In genomic region chr4:88060431-88060830, GRCh38 we compare ENCODE assay signal across 17 cellular contexts. TPM values are rescaled to one million over a fixed set of nuclear protein-coding genes. Genes with fewer than 3 reads are reported as not detected.
DNase-seq lines count a peak whose midpoint lies in the region; ATAC-seq, FAIRE-seq and TF ChIP-seq lines count a peak whose summit lies in the region.
"Had no signal": no experiment of that assay in that cellular context is flagged by ENCODE, and none has a peak within 500 bp of the region (broad histone marks: within the 10 kb centered on the region; RNA-seq: fewer than 3 reads in every experiment).

No MANE protein-coding gene starts in this region.

- in situ Hi-C loops in astrocyte of the spinal cord (cut with HindIII; ENCODE audit: low sequenced_read_pairs), result no loop called here

- H3K9ac ChIP-seq in astrocyte (ENCODE audit: low read length), result no peak overlapping the region
- H3K9ac ChIP-seq in endothelial cell of umbilical vein (replicated peaks; ENCODE audit: extremely low read depth, insufficient read depth, low read length), result no peak overlapping the region
- H3K9ac ChIP-seq: BLaER1 treated with 17β-estradiol and CSF1 and Interleukin-3, amounts not matched to agents 10 nM and 100 nM had no signal

- no peaks in the 10 kb centered on the region for H3K4me1 ChIP-seq in astrocyte (ENCODE audit: insufficient read depth, low read length)
- H3K4me1 ChIP-seq in endothelial cell of umbilical vein (ENCODE audit: control insufficient read depth, extremely low read depth, insufficient read depth, low read length), result peaks cover 6% of the 10 kb centered on the region

- H3K27me3 Mint-ChIP-seq in astrocyte (ENCODE audit: low read depth, unreplicated experiment), result no peaks in the 10 kb centered on the region
- H3K27me3 Mint-ChIP-seq: B cell had no signal

- H3K4me2 ChIP-seq in astrocyte (ENCODE audit: low read length), result no peak overlapping the region
- no peak overlapping the region for H3K4me2 ChIP-seq in endothelial cell of umbilical vein (ENCODE audit: insufficient read depth, low read length)
- H3K4me2 ChIP-seq: BLaER1 treated with 17β-estradiol and CSF1 and Interleukin-3, amounts not matched to agents 10 nM and 100 nM had no signal

- no peaks in the 10 kb centered on the region for H3K9me3 ChIP-seq in astrocyte (ENCODE audit: insufficient read depth, low read depth, low read length)
- no peaks in the 10 kb centered on the region for H3K9me3 ChIP-seq in endothelial cell of umbilical vein (replicated peaks; ENCODE audit: control insufficient read depth, insufficient read depth, low read length)

- POLR2A ChIA-PET in endothelial cell of umbilical vein (lab: Charles Lee), result no interaction called here

- H2AFZ ChIP-seq in astrocyte (ENCODE audit: low read depth, low read length) (no peak overlapping the region), endothelial cell of umbilical vein (ENCODE audit: low read depth, low read length) (no peak overlapping the region)

- intact Hi-C loops in endothelial cell of umbilical vein (cut with micrococcal nuclease), result no loop called here

- H3K79me2 ChIP-seq in astrocyte (ENCODE audit: insufficient read depth, low read length) (no peaks in the 10 kb centered on the region), endothelial cell of umbilical vein (ENCODE audit: control insufficient read depth, insufficient read depth, low read length) (no peaks in the 10 kb centered on the region)

- no TSS peak for BruUV-seq in endothelial cell of umbilical vein (replicated peaks; lab: Mats Ljungman, UMichigan)

- H3K4me3 ChIP-seq in astrocyte (ENCODE audit: insufficient read depth, low read depth, low read length) (no peak overlapping the region), astrocyte of the spinal cord (ENCODE audit: low read depth, low read length) (no peak overlapping the region), endothelial cell of umbilical vein (replicated peaks in 1 of 3; ENCODE audit: insufficient read depth in 1 of 3, low read depth in 1 of 3, low read length in 3 of 3) (no peak overlapping the region)
- H3K4me3 ChIP-seq: BLaER1 treated with 17β-estradiol and CSF1 and Interleukin-3, amounts not matched to agents 10 nM and 100 nM had no signal

- dilution Hi-C loops in endothelial cell of umbilical vein (cut with MboI; ENCODE audit: extremely low pct_ligation_motif_present, low sequenced_read_pairs), result no loop called here

- DNase-seq in astrocyte (ENCODE audit: low read depth) (peak; percentile 44), astrocyte of the spinal cord (ENCODE audit: low read depth, low spot score) (peak; percentile 3), endothelial cell of umbilical vein (ENCODE audit: low read depth, low spot score) (peak; percentile 29), urothelium cell line (ENCODE audit: low spot score) (no peak), SIG-M5 treated with dmso at 0.1 percent for 504 hours (lab: John Stamatoyannopoulos, UW; ENCODE audit: unreplicated experiment) (no peak), DMS53 treated with DMSO at 0.1 percent for 48 hours (lab: John Stamatoyannopoulos, UW; ENCODE audit: unreplicated experiment) (no peak)
- DNase-seq: CD8-positive, alpha-beta T cell; DMS 273 treated with DMSO at 0.1 percent for 48 hours; DMS53; H9 had no signal

- H3K4me3 Mint-ChIP-seq in astrocyte (ENCODE audit: unreplicated experiment), result no peak overlapping the region
- H3K4me3 Mint-ChIP-seq: B cell; CD8-positive, alpha-beta T cell; H9 had no signal

- H3K9me3 Mint-ChIP-seq in astrocyte (ENCODE audit: unreplicated experiment), result no peaks in the 10 kb centered on the region
- H3K9me3 Mint-ChIP-seq: CD8-positive, alpha-beta T cell; H9 had no signal

- no peaks in the 10 kb centered on the region for H3K9me1 ChIP-seq in endothelial cell of umbilical vein (replicated peaks; ENCODE audit: control insufficient read depth, extremely low read depth, insufficient read depth, low read length)

- no peak for ATAC-seq in HG03280 (IDR thresholded peaks at IDR 0.05; ENCODE audit: unreplicated experiment)
- ATAC-seq: CD8-positive, alpha-beta T cell had no signal

- H3K36me3 ChIP-seq in astrocyte (ENCODE audit: insufficient read depth, low read length) (peaks cover 35% of the 10 kb centered on the region), endothelial cell of umbilical vein (ENCODE audit: control insufficient read depth in 2 of 2, extremely low read depth in 1 of 2, insufficient read depth in 2 of 2, low read length in 2 of 2) (peaks cover 1 to 7% of the 10 kb centered on the region in 2 experiments)

- CTCF ChIA-PET in endothelial cell of umbilical vein (lab: Charles Lee), result interaction anchor here (1.6 to 3.5 kb wide), 2 partner anchors 27 to 455 kb away, joined by 4 to 8 read pairs; no protein-coding TSS in a partner anchor

- peaks cover 10% of the 10 kb centered on the region for H3K4me1 Mint-ChIP-seq in astrocyte (ENCODE audit: low read depth, unreplicated experiment)
- H3K4me1 Mint-ChIP-seq: B cell, H9 had no signal

- no peak for FAIRE-seq in astrocyte (lab: Jason Lieb, UNC)
- no peak for FAIRE-seq in endothelial cell of umbilical vein (lab: Jason Lieb, UNC)
- peak; percentile 20 for FAIRE-seq in urothelium cell line (lab: Jason Lieb, UNC)
- FAIRE-seq: G401.6, GM12891, GM19239, H1 had no signal

- H4K20me1 ChIP-seq in astrocyte (ENCODE audit: insufficient read depth, low read length), result no peaks in the 10 kb centered on the region
- no peaks in the 10 kb centered on the region for H4K20me1 ChIP-seq in endothelial cell of umbilical vein (replicated peaks; ENCODE audit: control insufficient read depth, extremely low read depth, insufficient read depth, low read length)
- H4K20me1 ChIP-seq: BLaER1 treated with 17β-estradiol and CSF1 and Interleukin-3, amounts not matched to agents 10 nM and 100 nM had no signal

- H3K27me3 ChIP-seq in astrocyte (ENCODE audit: insufficient read depth, low read length) (no peaks in the 10 kb centered on the region), endothelial cell of umbilical vein (ENCODE audit: control insufficient read depth in 2 of 2, insufficient read depth in 2 of 2, low read length in 2 of 2) (no peaks in the 10 kb centered on the region)
- H3K27me3 ChIP-seq: BLaER1 treated with 17β-estradiol and CSF1 and Interleukin-3, amounts not matched to agents 10 nM and 100 nM had no signal

- no peak for TF ChIP-seq CTCF in astrocyte (IDR thresholded peaks at IDR 0.05; ENCODE audit: insufficient read depth, low read depth, low read length)
- TF ChIP-seq CTCF in astrocyte of the spinal cord (IDR thresholded peaks at IDR 0.05; ENCODE audit: low read depth, low read length), result no peak
- TF ChIP-seq CTCF in endothelial cell of umbilical vein (IDR thresholded peaks at IDR 0.05; ENCODE audit: extremely low read depth in 1 of 2, insufficient read depth in 1 of 2, low read depth in 1 of 2, low read length in 2 of 2), result no peak

- peaks cover 6% of the 10 kb centered on the region for H3K36me3 Mint-ChIP-seq in astrocyte (ENCODE audit: low read depth, unreplicated experiment)

- H3K27ac Mint-ChIP-seq in astrocyte (ENCODE audit: unreplicated experiment), result no peak overlapping the region
- H3K27ac Mint-ChIP-seq: B cell; CD8-positive, alpha-beta T cell; H9 had no signal

- no peak for TF ChIP-seq POLR2A in endothelial cell of umbilical vein (IDR thresholded peaks at IDR 0.05; ENCODE audit: low read depth, low read length)

- H3K27ac ChIP-seq in astrocyte (ENCODE audit: low read depth, low read length) (no peak overlapping the region), endothelial cell of umbilical vein (ENCODE audit: insufficient read depth, low read depth, low read length) (no peak overlapping the region)
- H3K27ac ChIP-seq: BLaER1 treated with 17β-estradiol and CSF1 and Interleukin-3, amounts not matched to agents 10 nM and 100 nM had no signal

TF ChIP-seq in endothelial cell of umbilical vein, 7 proteins besides CTCF, POLR2A, EP300 and RAD21:
- TF ChIP-seq GATA2 (IDR thresholded peaks at IDR 0.05; ENCODE audit: insufficient read depth, insufficient read length, low read depth, low read length) (no peak), JUN (IDR thresholded peaks at IDR 0.05; ENCODE audit: borderline replicate concordance, insufficient read depth, insufficient read length, low read depth) (no peak), FOS (IDR thresholded peaks at IDR 0.05; ENCODE audit: borderline replicate concordance, insufficient read depth, low read length) (no peak), MAX (IDR thresholded peaks at IDR 0.05; ENCODE audit: insufficient read depth, insufficient read length) (no peak), MYC (IDR thresholded peaks at IDR 0.05; ENCODE audit: low read depth, low read length) (no peak), EZH2 (IDR thresholded peaks at IDR 0.05; ENCODE audit: borderline replicate concordance, low read depth, low read length, severe bottlenecking) (no peak), POLR2AphosphoS5 (IDR thresholded peaks at IDR 0.05; ENCODE audit: insufficient read depth, low read depth, low read length) (no peak)

RNA-seq across cellular contexts. Expression of gene PKD2, which starts 53.0 kb away (rescaled TPM):
- 19.7 TPM in 2 replicates for total RNA-seq in astrocyte
- total RNA-seq in endothelial cell of umbilical vein, result 27.0 and 33.5 TPM in 2 replicates
- 15.2 and 23.1 TPM in 2 replicates for polyA plus RNA-seq in endothelial cell of umbilical vein
- 17.7 and 18.4 TPM in 2 replicates for polyA plus RNA-seq in endothelial cell of umbilical vein (2011; cell fraction: cytosol; rRNA removed)
- 114 and 154 TPM in 2 replicates for polyA plus RNA-seq in endothelial cell of umbilical vein (2011; cell fraction: nucleus; rRNA removed)
- 19.0 and 19.3 TPM in 2 replicates for polyA plus RNA-seq in endothelial cell of umbilical vein (2012)
- 69.5 and 73.2 TPM in 2 replicates for polyA minus RNA-seq in endothelial cell of umbilical vein
- polyA minus RNA-seq in endothelial cell of umbilical vein (2011; cell fraction: cytosol; rRNA and poly(A)+ RNA removed), result 4.4 TPM
- polyA minus RNA-seq in endothelial cell of umbilical vein (2011; cell fraction: nucleus; rRNA and poly(A)+ RNA removed), result 71.2 and 90.9 TPM in 2 replicates

Comparison
In these comparisons a context has a peak if more than half of its experiments do, and no peak if none do; other contexts are left out.
1. DNase-seq: peak in astrocyte (single experiment), astrocyte of the spinal cord (single experiment) and endothelial cell of umbilical vein (single experiment); none in urothelium cell line (single experiment), SIG-M5 treated with dmso at 0.1 percent for 504 hours (single experiment) and DMS53 treated with DMSO at 0.1 percent for 48 hours (single experiment).